9 cellular contexts compared by ENCODE assay signal in genomic region chr10:114551310-114551972, GRCh38.
DNase-seq lines count a peak whose midpoint lies in the region; ATAC-seq and TF ChIP-seq lines count a peak whose summit lies in the region.
"Had no signal": no experiment of that assay in that cellular context is flagged by ENCODE, and none has a peak within 500 bp of the region (broad histone marks: within the 10 kb centered on the region; RNA-seq: fewer than 3 reads in every experiment).

No MANE protein-coding gene starts in this region.

- DNase-seq in NCI-H1092 treated with DMSO at 0.1 percent for 48 hours (lab: John Stamatoyannopoulos, UW): peak; percentile 94
- peak; percentile 13 for DNase-seq in SK-MEL-5 (ENCODE audit: low read depth, low spot score)
- DNase-seq in heart left ventricle: peak; percentile 58 to 82 (median 72)
- DNase-seq in gastrocnemius medialis: peak in 1 of 2 donors; percentile 35
- DNase-seq in activated CD4-positive, alpha-beta T cell treated with anti-CD3 and anti-CD28 coated beads, Interleukin-2, amount 50 U/mL, for 48 hours: no peak
- DNase-seq in natural killer cell treated with Interleukin-12 subunit alpha and Interleukin-12 subunit beta and Interleukin-15 and Interleukin-18, amount 100 ng/mL, for 72 hours (ENCODE audit: low spot score): no peak

- ATAC-seq in heart left ventricle: peak; percentile 4 to 52 (median 49)
- no peak for ATAC-seq in gastrocnemius medialis
- no peak for ATAC-seq in HG02840 (IDR thresholded peaks at IDR 0.05; ENCODE audit: low FRiP score, unreplicated experiment)
- ATAC-seq in GM18909 (IDR thresholded peaks at IDR 0.05; ENCODE audit: poor library complexity, unreplicated experiment): no peak
- no peak for ATAC-seq in natural killer cell treated with Interleukin-12 subunit alpha and Interleukin-12 subunit beta and Interleukin-15 and Interleukin-18, amount 100 ng/mL, for 72 hours

- in situ Hi-C loops in SK-MEL-5 (cut with HindIII; ENCODE audit: low pct_unique_long_range_greater_than_20kb, low sequenced_read_pairs): loop anchor here (25.0 kb wide), 1 partner anchor 136 kb away; no protein-coding TSS in a partner anchor
- in situ Hi-C loops in gastrocnemius medialis (cut with MboI; ENCODE audit: low sequenced_read_pairs in 4 of 4): loop anchor here (5.0 to 25.0 kb wide), 8 partner anchors 79 to 586 kb away; no protein-coding TSS in a partner anchor

- no peak for TF ChIP-seq CTCF in heart left ventricle (IDR thresholded peaks at IDR 0.05)
- no peak for TF ChIP-seq CTCF in gastrocnemius medialis (IDR thresholded peaks at IDR 0.05 in 4 of 5, conservative IDR thresholded peaks at IDR 0.05 in 1 of 5)

- WGBS in heart left ventricle, 4 donors: 11 to 19% (median 17%) methylated on average over 6 of the region's 6 CpGs

- TF ChIP-seq POLR2A in heart left ventricle (IDR thresholded peaks at IDR 0.05) (no peak), gastrocnemius medialis (IDR thresholded peaks at IDR 0.05) (no peak)

- H3K9me3 ChIP-seq in heart left ventricle: no peaks in the 10 kb centered on the region
- no peaks in the 10 kb centered on the region for H3K9me3 ChIP-seq in gastrocnemius medialis

- H3K4me3 ChIP-seq in heart left ventricle (peak overlapping the region in 6 of 12 donors; percentile 3 to 33 (median 26)), gastrocnemius medialis (peak overlapping the region in 2 of 4 donors; percentile 11 to 27)

- no peak overlapping the region for H3K27ac Mint-ChIP-seq in natural killer cell treated with Interleukin-12 subunit alpha and Interleukin-12 subunit beta and Interleukin-15 and Interleukin-18, amount 100 ng/mL, for 72 hours

- H3K27ac ChIP-seq in heart left ventricle: peak overlapping the region; percentile 59 to 89 (median 74)
- H3K27ac ChIP-seq in gastrocnemius medialis: peak overlapping the region; percentile 62 to 81 (median 78)

- H3K36me3 ChIP-seq in heart left ventricle (peaks cover 0 to 17% (median 3%) of the 10 kb centered on the region in 9 donors), gastrocnemius medialis (no peaks in the 10 kb centered on the region)

- no peaks in the 10 kb centered on the region for H3K9me3 Mint-ChIP-seq in natural killer cell treated with Interleukin-12 subunit alpha and Interleukin-12 subunit beta and Interleukin-15 and Interleukin-18, amount 100 ng/mL, for 72 hours
- H3K9me3 Mint-ChIP-seq: neural crest cell had no signal

- H3K36me3 Mint-ChIP-seq in natural killer cell treated with Interleukin-12 subunit alpha and Interleukin-12 subunit beta and Interleukin-15 and Interleukin-18, amount 100 ng/mL, for 72 hours: no peaks in the 10 kb centered on the region

- H3K4me1 ChIP-seq in heart left ventricle (peaks cover 0 to 92% (median 57%) of the 10 kb centered on the region in 12 donors), gastrocnemius medialis (peaks cover 23 to 53% of the 10 kb centered on the region in 2 donors)

- H3K4me1 Mint-ChIP-seq in natural killer cell treated with Interleukin-12 subunit alpha and Interleukin-12 subunit beta and Interleukin-15 and Interleukin-18, amount 100 ng/mL, for 72 hours (ENCODE audit: low read depth in 2 of 2): peaks cover 13 to 22% of the 10 kb centered on the region in 2 donors
- H3K4me1 Mint-ChIP-seq: neural crest cell had no signal

- H3K4me3 Mint-ChIP-seq in natural killer cell treated with Interleukin-12 subunit alpha and Interleukin-12 subunit beta and Interleukin-15 and Interleukin-18, amount 100 ng/mL, for 72 hours: no peak overlapping the region
- H3K4me3 Mint-ChIP-seq: neural crest cell had no signal

- H3K27me3 ChIP-seq in heart left ventricle: no peaks in the 10 kb centered on the region
- H3K27me3 ChIP-seq in gastrocnemius medialis: no peaks in the 10 kb centered on the region

- no peaks in the 10 kb centered on the region for H3K27me3 Mint-ChIP-seq in natural killer cell treated with Interleukin-12 subunit alpha and Interleukin-12 subunit beta and Interleukin-15 and Interleukin-18, amount 100 ng/mL, for 72 hours

- intact Hi-C loops in heart left ventricle (cut with DNase I): loop anchor here (1.0 to 10.0 kb wide), 16 partner anchors 81 to 235 kb away; no protein-coding TSS in a partner anchor
- intact Hi-C loops in gastrocnemius medialis (cut with DNase I; ENCODE audit: low total_unique reads): loop anchor here (1.0 to 10.0 kb wide), 4 partner anchors 131 to 273 kb away; partner anchors contain the start of gene FHIP2A

Comparison
In these comparisons a context has a peak if more than half of its experiments do, and no peak if none do; other contexts are left out.
1. DNase-seq: peak in NCI-H1092 treated with DMSO at 0.1 percent for 48 hours (single experiment), SK-MEL-5 (single experiment) and heart left ventricle (5 of 5); none in activated CD4-positive, alpha-beta T cell treated with anti-CD3 and anti-CD28 coated beads, Interleukin-2, amount 50 U/mL, for 48 hours (0 of 2) and natural killer cell treated with Interleukin-12 subunit alpha and Interleukin-12 subunit beta and Interleukin-15 and Interleukin-18, amount 100 ng/mL, for 72 hours (single experiment).
2. ATAC-seq: peak in heart left ventricle (4 of 4); none in gastrocnemius medialis (0 of 2), HG02840 (single experiment), GM18909 (single experiment) and natural killer cell treated with Interleukin-12 subunit alpha and Interleukin-12 subunit beta and Interleukin-15 and Interleukin-18, amount 100 ng/mL, for 72 hours (0 of 2).